Comparison of ENCODE assay signal across 8 cellular contexts in genomic region chr7:150369740-150370501, GRCh38. TPM values are rescaled to one million over a fixed set of nuclear protein-coding genes. Genes with fewer than 3 reads are reported as not detected.
DNase-seq lines count a peak whose midpoint lies in the region; ATAC-seq and TF ChIP-seq lines count a peak whose summit lies in the region.

No MANE protein-coding gene starts in this region.

- peak overlapping the region; percentile 96 for H3K9ac ChIP-seq in HUES64 (ENCODE audit: low read depth, low read length)
- peak overlapping the region; percentile 94 for H3K9ac ChIP-seq in muscle layer of colon (ENCODE audit: low read length)

- WGBS in HUES64, result 56% methylated on average over 23 of the region's 23 CpGs

- TF ChIP-seq CTCF in AG04450 (IDR thresholded peaks at IDR 0.05; ENCODE audit: low read depth, low read length), result no peak

- H3K36me3 ChIP-seq in HUES64 (ENCODE audit: insufficient read depth, low read length) (peaks cover 49% of the 10 kb centered on the region), muscle layer of colon (ENCODE audit: insufficient read depth, low read length) (peaks cover 29% of the 10 kb centered on the region)

- H3K9me3 ChIP-seq in AG04450 (ENCODE audit: control insufficient read depth, insufficient read depth, low read length), result no peaks in the 10 kb centered on the region
- H3K9me3 ChIP-seq in HUES64 (ENCODE audit: insufficient read depth, low read depth, low read length), result no peaks in the 10 kb centered on the region
- no peaks in the 10 kb centered on the region for H3K9me3 ChIP-seq in muscle layer of colon (ENCODE audit: low read length)

- no peak for ATAC-seq in GM18511 (IDR thresholded peaks at IDR 0.05; ENCODE audit: unreplicated experiment)

- H3K27ac ChIP-seq in AG04450 (ENCODE audit: low read depth, low read length) (peak overlapping the region; percentile 83), HUES64 (ENCODE audit: low read depth, low read length) (peak overlapping the region; percentile 91), caudate nucleus (ENCODE audit: low read depth, low read length) (peak overlapping the region; percentile 91), muscle layer of colon (ENCODE audit: low read depth, low read length) (peak overlapping the region; percentile 69)

- no peaks in the 10 kb centered on the region for H3K27me3 ChIP-seq in AG04450 (ENCODE audit: control insufficient read depth, insufficient read depth, low read length)
- no peaks in the 10 kb centered on the region for H3K27me3 ChIP-seq in HUES64 (ENCODE audit: insufficient read depth, low read length)
- no peaks in the 10 kb centered on the region for H3K27me3 ChIP-seq in muscle layer of colon (ENCODE audit: control insufficient read depth in 1 of 2, insufficient read depth in 2 of 2, low read length in 2 of 2)

- H3K4me3 ChIP-seq in AG04450 (ENCODE audit: low read depth, low read length) (peak overlapping the region; percentile 89), HUES64 (ENCODE audit: low read length) (peak overlapping the region; percentile 60), muscle layer of colon (ENCODE audit: low read depth in 1 of 2, low read length in 2 of 2) (peak overlapping the region; percentile 89 to 92)

- no peak for DNase-seq in AG04450 (ENCODE audit: low read depth, low spot score)
- DNase-seq in caudate nucleus (lab: John Stamatoyannopoulos, UW), result peak in 2 of 61 donors; percentile 39 to 48
- DNase-seq in stimulated activated CD4-positive, alpha-beta T cell treated with anti-CD3 and anti-CD28 coated beads, Interleukin-4, amount 100 ng/mL, for 24 hours, result no peak
- DNase-seq in hippocampal formation (lab: John Stamatoyannopoulos, UW), result no peak
- no peak for DNase-seq in NCI-H1092 treated with DMSO at 0.1 percent for 48 hours (lab: John Stamatoyannopoulos, UW)

- POLR2A ChIA-PET in AG04450 (lab: Yijun Ruan, JAX), result interaction anchor here (1.3 to 2.0 kb wide), 3 partner anchors 8 to 36 kb away, joined by 6 to 10 read pairs (median 7); a partner anchor contains a TSS

- CTCF ChIA-PET in AG04450 (lab: Charles Lee), result interaction anchor here (0.7 to 1.3 kb wide), 5 partner anchors 8 to 84 kb away, joined by 3 to 12 read pairs (median 3); no protein-coding TSS in a partner anchor

- H3K4me1 ChIP-seq in HUES64 (ENCODE audit: insufficient read depth, low read length) (peaks cover 33% of the 10 kb centered on the region), muscle layer of colon (ENCODE audit: insufficient read depth, low read length) (peaks cover 30% of the 10 kb centered on the region)

RNA-seq across cellular contexts. Expression of gene REPIN1, which starts 1.3 kb away (rescaled TPM):
- polyA plus RNA-seq in AG04450 (2011; rRNA removed), result 28.4 and 38.3 TPM in 2 replicates
- polyA minus RNA-seq in AG04450 (2011; rRNA and poly(A)+ RNA removed), result 21.4 and 22.8 TPM in 2 replicates
- polyA plus RNA-seq in HUES64 (2013, experiment 1 of 2), result 78.2 TPM
- 91.5 TPM for polyA plus RNA-seq in HUES64 (2013, experiment 2 of 2)

RNA-seq across cellular contexts. Expression of gene ZNF775, which starts 9.2 kb away (rescaled TPM):
- 2.2 and 3.0 TPM in 2 replicates for polyA plus RNA-seq in AG04450 (2011; rRNA removed)
- 1.1 and 2.0 TPM in 2 replicates for polyA minus RNA-seq in AG04450 (2011; rRNA and poly(A)+ RNA removed)
- polyA plus RNA-seq in HUES64 (2013, experiment 1 of 2), result 12.3 TPM
- polyA plus RNA-seq in HUES64 (2013, experiment 2 of 2), result 13.2 TPM

RNA-seq across cellular contexts. Expression of gene RARRES2, which starts 28.5 kb away (rescaled TPM):
- polyA plus RNA-seq in AG04450 (2011; rRNA removed), result 6.7 and 7.0 TPM in 2 replicates
- polyA minus RNA-seq in AG04450 (2011; rRNA and poly(A)+ RNA removed), result 0.60 TPM in 1 of 2 replicates, not detected in the other
- polyA plus RNA-seq in HUES64 (2013, experiment 1 of 2), result 94.7 TPM
- polyA plus RNA-seq in HUES64 (2013, experiment 2 of 2), result 75.3 TPM

RNA-seq across cellular contexts. Expression of gene ACTR3C, which starts 46.6 kb away (rescaled TPM):
- polyA plus RNA-seq in AG04450 (2011; rRNA removed), result 0.31 and 0.36 TPM in 2 replicates
- polyA minus RNA-seq in AG04450 (2011; rRNA and poly(A)+ RNA removed), result 0.18 and 0.30 TPM in 2 replicates
- polyA plus RNA-seq in HUES64 (2013, experiment 1 of 2), result 1.3 TPM
- polyA plus RNA-seq in HUES64 (2013, experiment 2 of 2), result 0.51 TPM

RNA-seq across cellular contexts. Expression of gene LRRC61, which starts 46.8 kb away (rescaled TPM):
- 0.17 and 0.57 TPM in 2 replicates for polyA plus RNA-seq in AG04450 (2011; rRNA removed)
- polyA minus RNA-seq in AG04450 (2011; rRNA and poly(A)+ RNA removed), result 0.17 and 0.46 TPM in 2 replicates
- 37.8 TPM for polyA plus RNA-seq in HUES64 (2013, experiment 1 of 2)
- 42.0 TPM for polyA plus RNA-seq in HUES64 (2013, experiment 2 of 2)
